22 cellular contexts compared by ENCODE assay signal in genomic region chr4:83248486-83248885, GRCh38. TPM values are rescaled to one million over a fixed set of nuclear protein-coding genes. Genes with fewer than 3 reads are reported as not detected.
A peak's percentile ranks its signal among the peaks of the same experiment; 100 is the strongest.
DNase-seq lines count a peak whose midpoint lies in the region; ATAC-seq, FAIRE-seq and TF ChIP-seq lines count a peak whose summit lies in the region.
"Had no signal": no experiment of that assay in that cellular context is flagged by ENCODE, and none has a peak within 500 bp of the region (broad histone marks: within the 10 kb centered on the region; RNA-seq: fewer than 3 reads in every experiment).

No MANE protein-coding gene starts in this region.

- no peak overlapping the region for H3K4me3 ChIP-seq in transverse colon
- H3K4me3 ChIP-seq: cardiac muscle cell, GM12878, neural progenitor cell, prostate gland, testis had no signal

- H3K36me3 ChIP-seq in transverse colon: no peaks in the 10 kb centered on the region
- H3K36me3 ChIP-seq: cardiac muscle cell, neural progenitor cell, prostate gland had no signal

- TF ChIP-seq EP300 in transverse colon (IDR thresholded peaks at IDR 0.05; ENCODE audit: low read depth): no peak

- DNase-seq in HT1080 (ENCODE audit: low read depth) (peak; percentile 29), RCC 7860 (ENCODE audit: low spot score) (peak; percentile 74), transverse colon (peak; percentile 77), KG1 (lab: John Stamatoyannopoulos, UW) (no peak), kidney glomerular epithelial cell (lab: John Stamatoyannopoulos, UW) (no peak)
- DNase-seq: activated CD8-positive, alpha-beta memory T cell treated with anti-CD3 and anti-CD28 coated beads for 24 hours; activated naive CD4-positive, alpha-beta T cell; activated T-cell treated with anti-CD3 and anti-CD28 coated beads, Interleukin-2, amount 50 U/mL, for 24 hours; amniotic stem cell; CD8-positive, alpha-beta memory T cell; NCI-H146; NCI-H524 treated with DMSO at 0.1 percent for 48 hours; Right ventricle myocardium superior; SW 1271; testis had no signal

- peak; percentile 94 for ATAC-seq in esophagus mucosa
- no peak for ATAC-seq in HG02973 (IDR thresholded peaks at IDR 0.05; ENCODE audit: unreplicated experiment)

- H3K4me1 ChIP-seq in transverse colon: peaks cover 0 to 35% (median 20%) of the 10 kb centered on the region in 4 donors
- H3K4me1 ChIP-seq: prostate gland, testis had no signal

- no peak for TF ChIP-seq CTCF in transverse colon (IDR thresholded peaks at IDR 0.05)

- in situ Hi-C loops in transverse colon (cut with MboI; ENCODE audit: low pct_ligation_motif_present in 1 of 4, low pct_unique_long_range_greater_than_20kb in 1 of 4, low sequenced_read_pairs in 3 of 4): no loop called here

- H3K27ac ChIP-seq in transverse colon: peak overlapping the region; percentile 67 to 79 (median 72)
- H3K27ac ChIP-seq: cardiac muscle cell, neural progenitor cell, prostate gland, testis had no signal

- no peaks in the 10 kb centered on the region for H3K27me3 ChIP-seq in transverse colon
- H3K27me3 ChIP-seq: cardiac muscle cell, neural progenitor cell, testis had no signal

- FAIRE-seq in RCC 7860 (lab: Jason Lieb, UNC): peak; percentile 76
- FAIRE-seq: GM12878, GM19239 had no signal

- no peaks in the 10 kb centered on the region for H3K9me3 ChIP-seq in transverse colon
- H3K9me3 ChIP-seq: prostate gland, testis had no signal

- TF ChIP-seq POLR2A in transverse colon (IDR thresholded peaks at IDR 0.05): no peak

- 63% methylated on average over 2 to 5 of the region's 5 CpGs for WGBS in transverse colon (ENCODE audit: low coverage in 1 of 2), 2 donors

- intact Hi-C loops in transverse colon (cut with DNase I; ENCODE audit: low total_unique reads): no loop called here

RNA-seq across cellular contexts. Expression of gene COQ2, which starts 36.1 kb away (rescaled TPM):
- total RNA-seq in HT1080 (2014; rRNA removed; shearing (Covaris generic)): 23.8 and 29.5 TPM in 2 replicates
- polyA plus RNA-seq in HT1080 (2015; cell fraction: cytosol; rRNA removed): 33.0 and 33.1 TPM in 2 replicates
- 15.9 and 18.0 TPM in 2 replicates for polyA plus RNA-seq in HT1080 (2015; cell fraction: nucleus; rRNA removed)
- total RNA-seq in esophagus mucosa: 16.7 TPM
- total RNA-seq in transverse colon: 10 to 100 TPM in 3 of 4 donors, under 1 TPM in 1; 0.75 to 14.4 (median 12.2) TPM

Comparison
In these comparisons a context has a peak if more than half of its experiments do, and no peak if none do; other contexts are left out.
1. DNase-seq: peak in HT1080 (single experiment), RCC 7860 (single experiment) and transverse colon (single experiment); none in KG1 (single experiment) and kidney glomerular epithelial cell (single experiment).